Comparison of ENCODE assay signal across 24 cellular contexts in the genomic region with DNA sequence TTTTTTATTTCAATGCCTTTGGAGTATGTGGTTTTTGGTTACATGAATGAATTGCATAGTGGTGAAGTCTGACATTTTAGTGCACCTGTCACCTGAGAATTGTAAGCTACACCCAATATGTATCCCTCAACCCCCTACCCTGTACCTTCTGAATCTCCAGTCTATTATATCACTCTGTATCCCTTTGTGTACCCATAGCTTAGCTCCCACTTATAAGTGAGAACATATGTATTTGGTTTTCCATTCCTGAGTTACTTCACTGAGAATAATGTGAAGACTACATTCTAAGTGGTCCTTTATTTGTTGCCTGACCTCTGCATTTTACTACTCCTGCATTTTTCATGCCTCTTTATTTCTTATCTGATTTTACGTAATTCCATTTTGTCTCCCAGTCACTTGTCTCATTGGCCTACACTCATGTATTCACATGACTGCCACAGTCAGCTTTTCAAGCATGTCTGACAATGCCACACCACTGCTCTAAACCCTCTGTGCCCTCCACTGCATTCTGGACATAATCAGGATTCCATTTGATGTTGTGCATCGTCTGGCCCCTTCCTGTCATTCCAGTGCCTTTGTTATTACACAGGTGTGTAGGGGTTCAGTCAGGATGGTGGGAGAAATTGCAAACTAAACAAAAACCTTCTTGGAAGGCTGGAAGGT.
DNase-seq lines count a peak whose midpoint lies in the region; ATAC-seq, FAIRE-seq and TF ChIP-seq lines count a peak whose summit lies in the region.
"Had no signal": no experiment of that assay in that cellular context is flagged by ENCODE, and none has a peak within 500 bp of the region (broad histone marks: within the 10 kb centered on the region; RNA-seq: fewer than 3 reads in every experiment).

No MANE protein-coding gene starts in this region.

- H4K20me1 ChIP-seq in GM23338 (replicated peaks; ENCODE audit: insufficient read depth) = no peaks in the 10 kb centered on the region
- H4K20me1 ChIP-seq in H1 (replicated peaks in 1 of 2; ENCODE audit: control insufficient read depth in 1 of 2, insufficient read depth in 2 of 2, low read length in 2 of 2) = peaks cover 0 to 4% of the 10 kb centered on the region in 2 experiments

- intact Hi-C loops in colonic mucosa (cut with DNase I) = no loop called here

- POLR2A ChIA-PET in H1 (lab: Charles Lee; ENCODE audit: partially characterized antibody) = no interaction called here

- H3K36me3 ChIP-seq in GM23338 (ENCODE audit: insufficient read depth) (no peaks in the 10 kb centered on the region), H1 (ENCODE audit: control insufficient read depth in 2 of 4, insufficient read depth in 4 of 4, low read length in 3 of 4) (no peaks in the 10 kb centered on the region), colonic mucosa (no peaks in the 10 kb centered on the region)
- H3K36me3 ChIP-seq: BE2C, breast epithelium, esophagus muscularis mucosa had no signal

- H3K4me3 ChIP-seq in GM23338 (no peak overlapping the region), H1 (ENCODE audit: extremely low read depth in 1 of 4, insufficient read depth in 2 of 4, low read depth in 3 of 4, low read length in 4 of 4) (no peak overlapping the region), colonic mucosa (no peak overlapping the region)
- H3K4me3 ChIP-seq: breast epithelium, esophagus muscularis mucosa had no signal

- no peaks in the 10 kb centered on the region for H3K9me2 ChIP-seq in GM23338 (ENCODE audit: insufficient read depth)

- H3K4me1 Mint-ChIP-seq in GM23338 = peaks cover 23% of the 10 kb centered on the region
- peaks cover 35% of the 10 kb centered on the region for H3K4me1 Mint-ChIP-seq in mesothelial cell of epicardium

- no peaks in the 10 kb centered on the region for H3K9me3 ChIP-seq in H1 (ENCODE audit: insufficient read depth in 2 of 2, low read depth in 1 of 2, low read length in 1 of 2)
- H3K9me3 ChIP-seq in colonic mucosa = no peaks in the 10 kb centered on the region
- H3K9me3 ChIP-seq: BE2C, breast epithelium, esophagus muscularis mucosa had no signal

- no peak overlapping the region for H3K4me3 Mint-ChIP-seq in GM23338
- H3K4me3 Mint-ChIP-seq in mesothelial cell of epicardium = no peak overlapping the region
- H3K4me3 Mint-ChIP-seq: activated naive CD4-positive, alpha-beta T cell treated with anti-CD3 and anti-CD28 coated beads for 36 hours had no signal

- peak; percentile 65 for ATAC-seq in GM23338
- no peak for ATAC-seq in GM18517 (IDR thresholded peaks at IDR 0.05; ENCODE audit: unreplicated experiment)

- no peak for TF ChIP-seq RAD21 in H1 (IDR thresholded peaks at IDR 0.05 in 1 of 2, conservative IDR thresholded peaks at IDR 0.05 in 1 of 2; ENCODE audit: low read depth in 2 of 2, low read length in 2 of 2)

- no peak overlapping the region for H4K91ac ChIP-seq in H1 (replicated peaks; ENCODE audit: insufficient read length, low read length)

- H3K27me3 Mint-ChIP-seq in GM23338 (ENCODE audit: insufficient read depth, low read depth, poor library complexity) (peaks cover 74% of the 10 kb centered on the region), mesothelial cell of epicardium (ENCODE audit: low read depth) (no peaks in the 10 kb centered on the region)

- H3K79me2 ChIP-seq in GM23338 (replicated peaks; ENCODE audit: insufficient read depth) = no peaks in the 10 kb centered on the region
- no peaks in the 10 kb centered on the region for H3K79me2 ChIP-seq in H1 (ENCODE audit: control insufficient read depth in 1 of 2, insufficient read depth in 2 of 2, low read length in 2 of 2)

- no peaks in the 10 kb centered on the region for H3K79me1 ChIP-seq in H1 (ENCODE audit: low read depth, low read length)

- no peak overlapping the region for H2BK5ac ChIP-seq in H1 (ENCODE audit: low read depth, low read length)

- H3F3A ChIP-seq in GM23338 (replicated peaks; ENCODE audit: low read depth) = no peaks in the 10 kb centered on the region

- no peak overlapping the region for H3K14ac ChIP-seq in H1 (ENCODE audit: insufficient read length)

- H3K36me3 Mint-ChIP-seq in GM23338 (ENCODE audit: low read depth) (no peaks in the 10 kb centered on the region), mesothelial cell of epicardium (no peaks in the 10 kb centered on the region)

- CTCF ChIA-PET in H1 (lab: Charles Lee; ENCODE audit: partially characterized antibody) = interaction anchor here (1.3 to 1.4 kb wide), 2 partner anchors 12 to 47 kb away, joined by 3 read pairs; no protein-coding TSS in a partner anchor

- H2BK120ac ChIP-seq in H1 (replicated peaks; ENCODE audit: low read depth, low read length) = no peak overlapping the region

- H3K4me1 ChIP-seq in GM23338 (ENCODE audit: insufficient read depth) = peaks cover 20% of the 10 kb centered on the region
- peaks cover 0 to 6% (median 4%) of the 10 kb centered on the region in 4 experiments; a peak in 3 of 7 replicates for H3K4me1 ChIP-seq in H1 (replicated peaks in 1 of 4; ENCODE audit: control insufficient read depth in 3 of 4, insufficient read depth in 4 of 4, low read length in 3 of 4)
- no peaks in the 10 kb centered on the region for H3K4me1 ChIP-seq in colonic mucosa
- H3K4me1 ChIP-seq: BE2C, breast epithelium, esophagus muscularis mucosa had no signal

- no peak overlapping the region for H3K18ac ChIP-seq in H1 (ENCODE audit: extremely low read depth, low read length)

- H2AK5ac ChIP-seq in H1 (ENCODE audit: low read depth, low read length) = 0 out of 2 replicates have a peak overlapping the region, but pooled peaks have one; percentile 15

- WGBS in H1 (ENCODE audit: extremely low coverage in 1 of 2, insufficient coverage in 1 of 2, insufficient read length in 1 of 2, insufficient replicate concordance in 2 of 2, low coverage in 1 of 2, low lambda C conversion rate in 2 of 2, missing lambda C conversion rate in 1 of 2), 2 experiments = 63% methylated on average over 2 of the region's 2 CpGs; no CpG with 5 or more reads in 1 of the 2 experiments

- no peak overlapping the region for H2BK20ac ChIP-seq in H1 (ENCODE audit: low read length)

- H3K4ac ChIP-seq in H1 (replicated peaks; ENCODE audit: insufficient read length, low read depth, low read length) = no peak overlapping the region

- FAIRE-seq in H1 (lab: Jason Lieb, UNC) = no peak
- FAIRE-seq: colon had no signal

- no peak for TF ChIP-seq EP300 in H1 (IDR thresholded peaks at IDR 0.05; ENCODE audit: borderline replicate concordance in 1 of 2, low read depth in 2 of 2, low read length in 2 of 2)

- H4K5ac ChIP-seq in H1 (ENCODE audit: insufficient read length, low read depth, low read length) = no peak overlapping the region

- no peak overlapping the region for H2AFZ ChIP-seq in GM23338
- H2AFZ ChIP-seq in H1 (ENCODE audit: low read length) = no peak overlapping the region

- H3K23me2 ChIP-seq in H1 (ENCODE audit: low read depth, low read length) = no peaks in the 10 kb centered on the region

- H3K4me2 ChIP-seq in GM23338 (peak overlapping the region; percentile 26; the same call in 1 of the 2 replicates), H1 (ENCODE audit: insufficient read depth in 1 of 2, low read depth in 2 of 2, low read length in 2 of 2) (peak overlapping the region; percentile 34 to 62; a peak in 3 of 4 replicates)

- H3K27me3 ChIP-seq in GM23338 (ENCODE audit: insufficient read depth) (peaks cover 91% of the 10 kb centered on the region), H1 (replicated peaks in 1 of 4; ENCODE audit: control insufficient read depth in 3 of 4, extremely low read depth in 1 of 4, insufficient read depth in 3 of 4, low read length in 3 of 4) (peaks cover 36 to 79% (median 63%) of the 10 kb centered on the region in 4 experiments), colonic mucosa (no peaks in the 10 kb centered on the region)
- H3K27me3 ChIP-seq: BE2C, breast epithelium, esophagus muscularis mucosa had no signal

- peak overlapping the region; percentile 54; the same call in 1 of the 2 replicates for H2BK12ac ChIP-seq in H1 (ENCODE audit: low read depth, low read length)

- H3K27ac ChIP-seq in GM23338 (ENCODE audit: low read depth) (no peak overlapping the region), H1 (ENCODE audit: low read depth, low read length) (no peak overlapping the region), colonic mucosa (no peak overlapping the region)
- H3K27ac ChIP-seq: breast epithelium, esophagus muscularis mucosa had no signal

- DNase-seq in A172 (ENCODE audit: low spot score) (peak; percentile 88), GM23338 (ENCODE audit: low spot score) (no peak), H1 (ENCODE audit: low read depth in 1 of 2, low spot score in 2 of 2) (peak in 1 of 2 experiments; percentile 13), mesothelial cell of epicardium (ENCODE audit: low spot score in 2 of 2, unreplicated experiment in 2 of 2) (no peak), NCI-H2196 treated with DMSO at 0.1 percent for 48 hours (lab: John Stamatoyannopoulos, UW; ENCODE audit: unreplicated experiment) (no peak), colonic mucosa (no peak), NCI-H1694 treated with DMSO at 0.1 percent for 48 hours (lab: John Stamatoyannopoulos, UW) (no peak)
- DNase-seq: activated CD4-positive, alpha-beta T cell treated with anti-CD3 and anti-CD28 coated beads for 48 hours; activated naive CD4-positive, alpha-beta T cell treated with anti-CD3 and anti-CD28 coated beads for 36 hours; activated T-cell treated with anti-CD3 and anti-CD28 coated beads, Interleukin-2, amount 50 U/mL, for 48 hours; BE2C; Calu3; foreskin melanocyte; Kasumi-1; NCI-H1048; NCI-H1930; NCI-H345; NCI-H774; posterior cingulate gyrus; stimulated activated CD8-positive, alpha-beta memory T cell treated with anti-CD3 and anti-CD28 coated beads, Interleukin-4, amount 100 ng/mL, for 48 hours had no signal

- no peak overlapping the region for H3K56ac ChIP-seq in H1 (replicated peaks; ENCODE audit: insufficient read length, low read depth, low read length)

- no peak for TF ChIP-seq POLR2A in H1 (IDR thresholded peaks at IDR 0.05; ENCODE audit: control extremely low read depth in 1 of 2, low read depth in 2 of 2, low read length in 2 of 2)

- H2BK15ac ChIP-seq in H1 (ENCODE audit: low read length) = no peak overlapping the region

- no peaks in the 10 kb centered on the region for H3K9me3 Mint-ChIP-seq in GM23338
- no peaks in the 10 kb centered on the region for H3K9me3 Mint-ChIP-seq in mesothelial cell of epicardium

- H4K8ac ChIP-seq in H1 (ENCODE audit: extremely low read depth, insufficient read depth, low read length) = no peak overlapping the region

- no peak overlapping the region for H3K9ac ChIP-seq in H1 (replicated peaks in 1 of 4; ENCODE audit: extremely low read depth in 1 of 4, low read depth in 3 of 4, low read length in 3 of 4)
- no peak overlapping the region for H3K9ac ChIP-seq in colonic mucosa (ENCODE audit: low read depth in 2 of 2, low read length in 2 of 2)

- H3K27ac Mint-ChIP-seq in GM23338 = no peak overlapping the region
- peak overlapping the region; percentile 45 for H3K27ac Mint-ChIP-seq in mesothelial cell of epicardium
- H3K27ac Mint-ChIP-seq: activated naive CD4-positive, alpha-beta T cell treated with anti-CD3 and anti-CD28 coated beads for 36 hours had no signal

- no peak overlapping the region for H3K23ac ChIP-seq in H1 (ENCODE audit: insufficient read length)

- TF ChIP-seq CTCF in GM23338 (conservative IDR thresholded peaks at IDR 0.05; ENCODE audit: low read depth in 2 of 2) (no peak), H1 (IDR thresholded peaks at IDR 0.05; ENCODE audit: control extremely low read depth in 1 of 3, insufficient read depth in 1 of 3, low read depth in 1 of 3, low read length in 3 of 3) (no peak), mesothelial cell of epicardium (IDR thresholded peaks at IDR 0.05; ENCODE audit: unreplicated experiment) (no peak), colonic mucosa (IDR thresholded peaks at IDR 0.05) (no peak)
